In genomic region chr17:36641877-36642845, GRCh38 we compare ENCODE assay signal across 8 cellular contexts. TPM values are rescaled to one million over a fixed set of nuclear protein-coding genes. Genes with fewer than 3 reads are reported as not detected.
DNase-seq lines count a peak whose midpoint lies in the region; ATAC-seq lines count a peak whose summit lies in the region.

No MANE protein-coding gene starts in this region.

- H3K27ac ChIP-seq in HUES6 (ENCODE audit: low read depth, low read length) (no peak overlapping the region), skin epidermis (no peak overlapping the region)

- H3K4me3 ChIP-seq in HUES6 (ENCODE audit: low read depth, low read length) (peak overlapping the region; percentile 62), skin epidermis (peak overlapping the region in 6 of 7 experiments; percentile 3 to 31 (median 12))

- no peaks in the 10 kb centered on the region for H3K36me3 ChIP-seq in HUES6 (ENCODE audit: control insufficient read depth, insufficient read depth, low read length)

- no peaks in the 10 kb centered on the region for H3K9me3 Mint-ChIP-seq in activated T-cell treated with anti-CD3 and anti-CD28 coated beads, Interleukin-2, amount 50 U/mL, for 72 hours

- peaks cover 7% of the 10 kb centered on the region for H3K4me1 ChIP-seq in HUES6 (ENCODE audit: control insufficient read depth, insufficient read depth, low read length)

- H3K9ac ChIP-seq in HUES6 (ENCODE audit: low read length), result peak overlapping the region; percentile 31

- H3K27me3 Mint-ChIP-seq in activated T-cell treated with anti-CD3 and anti-CD28 coated beads, Interleukin-2, amount 50 U/mL, for 72 hours (ENCODE audit: low read depth), result peaks cover 93% of the 10 kb centered on the region

- H3K9me3 ChIP-seq in HUES6 (ENCODE audit: control insufficient read depth, insufficient read depth, low read depth, low read length), result no peaks in the 10 kb centered on the region

- peak; percentile 43 to 50 for ATAC-seq in activated T-cell treated with anti-CD3 and anti-CD28 coated beads, Interleukin-2, amount 50 U/mL, for 72 hours (replicated peaks in 1 of 2)
- no peak for ATAC-seq in HG03354 (IDR thresholded peaks at IDR 0.05; ENCODE audit: poor library complexity, severe bottlenecking, unreplicated experiment)

- peaks cover 0 to 3% of the 10 kb centered on the region in 2 donors for H3K36me3 Mint-ChIP-seq in activated T-cell treated with anti-CD3 and anti-CD28 coated beads, Interleukin-2, amount 50 U/mL, for 72 hours (ENCODE audit: insufficient read depth in 2 of 2)

- peak; percentile 8 to 15 for DNase-seq in activated T-cell treated with anti-CD3 and anti-CD28 coated beads, Interleukin-2, amount 50 U/mL, for 72 hours
- peak; percentile 26 for DNase-seq in hepatic stellate cell (ENCODE audit: low spot score)
- DNase-seq in cerebellar nuclear complex (lab: John Stamatoyannopoulos, UW), result no peak
- no peak for DNase-seq in NCI-H128 (lab: John Stamatoyannopoulos, UW; ENCODE audit: unreplicated experiment)
- no peak for DNase-seq in stimulated activated naive CD4-positive, alpha-beta T cell (lab: John Stamatoyannopoulos, UW)

- H3K27ac Mint-ChIP-seq in activated T-cell treated with anti-CD3 and anti-CD28 coated beads, Interleukin-2, amount 50 U/mL, for 72 hours, result no peak overlapping the region

- H3K4me3 Mint-ChIP-seq in activated T-cell treated with anti-CD3 and anti-CD28 coated beads, Interleukin-2, amount 50 U/mL, for 72 hours, result peak overlapping the region; percentile 91 to 96

- peaks cover 12% of the 10 kb centered on the region for H3K4me1 Mint-ChIP-seq in activated T-cell treated with anti-CD3 and anti-CD28 coated beads, Interleukin-2, amount 50 U/mL, for 72 hours (ENCODE audit: low read depth)

- H3K27me3 ChIP-seq in HUES6 (ENCODE audit: control insufficient read depth, insufficient read depth, low read length), result peaks cover 78% of the 10 kb centered on the region

RNA-seq across cellular contexts. Expression of gene MRM1, which starts 40.8 kb away (rescaled TPM):
- 1 to 10 TPM; 8.0 to 8.8 TPM for total RNA-seq in activated T-cell treated with anti-CD3 and anti-CD28 coated beads, Interleukin-2, amount 50 U/mL, for 72 hours

RNA-seq across cellular contexts. Expression of gene DHRS11, which starts 50.5 kb away (rescaled TPM):
- 10 to 100 TPM; 10.4 to 14.9 TPM for total RNA-seq in activated T-cell treated with anti-CD3 and anti-CD28 coated beads, Interleukin-2, amount 50 U/mL, for 72 hours

Comparison
In these comparisons a context has a peak if more than half of its experiments do, and no peak if none do; other contexts are left out.
1. DNase-seq: peak in activated T-cell treated with anti-CD3 and anti-CD28 coated beads, Interleukin-2, amount 50 U/mL, for 72 hours (2 of 2) and hepatic stellate cell (single experiment); none in cerebellar nuclear complex (0 of 2), NCI-H128 (single experiment) and stimulated activated naive CD4-positive, alpha-beta T cell (0 of 6).